In the genomic region with DNA sequence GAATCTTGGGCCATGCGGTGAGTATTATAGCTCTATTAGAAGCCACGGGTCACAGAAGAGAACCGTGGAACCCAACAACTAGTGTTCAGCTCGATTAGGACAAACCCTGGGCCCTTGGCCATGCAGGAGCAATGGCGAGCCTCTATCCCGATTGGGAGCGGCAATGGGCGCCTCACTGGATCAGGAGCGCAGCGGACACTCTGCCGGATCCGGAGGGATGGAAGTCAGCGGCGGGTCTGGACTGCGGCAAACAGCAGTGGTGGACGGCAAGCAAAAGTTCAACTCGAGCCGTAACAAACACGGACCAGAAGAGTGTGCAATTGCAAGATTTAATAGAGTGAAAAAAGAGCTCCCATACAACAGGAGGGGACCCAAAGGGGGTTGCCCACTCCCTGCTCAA, we compare ENCODE assay signal across 4 cellular contexts.
"Had no signal": no experiment of that assay in that cellular context is flagged by ENCODE, and none has a peak within 500 bp of the region (broad histone marks: within the 10 kb centered on the region; RNA-seq: fewer than 3 reads in every experiment).

No MANE protein-coding gene starts in this region.

- DNase-seq: IMR-90, KBM-7 had no signal

- H3K4me3 ChIP-seq: K562 had no signal

- H3K27ac ChIP-seq: HL-60 had no signal
